Comparison of ENCODE assay signal across 1 cellular context in genomic region chr14:95313246-95313645, GRCh38.
TF ChIP-seq lines count a peak whose summit lies in the region.

No MANE protein-coding gene starts in this region.

TF ChIP-seq in HepG2, 621 proteins besides CTCF, POLR2A, EP300 and RAD21 (continued from another document):
- TF ChIP-seq, protein P1, sequence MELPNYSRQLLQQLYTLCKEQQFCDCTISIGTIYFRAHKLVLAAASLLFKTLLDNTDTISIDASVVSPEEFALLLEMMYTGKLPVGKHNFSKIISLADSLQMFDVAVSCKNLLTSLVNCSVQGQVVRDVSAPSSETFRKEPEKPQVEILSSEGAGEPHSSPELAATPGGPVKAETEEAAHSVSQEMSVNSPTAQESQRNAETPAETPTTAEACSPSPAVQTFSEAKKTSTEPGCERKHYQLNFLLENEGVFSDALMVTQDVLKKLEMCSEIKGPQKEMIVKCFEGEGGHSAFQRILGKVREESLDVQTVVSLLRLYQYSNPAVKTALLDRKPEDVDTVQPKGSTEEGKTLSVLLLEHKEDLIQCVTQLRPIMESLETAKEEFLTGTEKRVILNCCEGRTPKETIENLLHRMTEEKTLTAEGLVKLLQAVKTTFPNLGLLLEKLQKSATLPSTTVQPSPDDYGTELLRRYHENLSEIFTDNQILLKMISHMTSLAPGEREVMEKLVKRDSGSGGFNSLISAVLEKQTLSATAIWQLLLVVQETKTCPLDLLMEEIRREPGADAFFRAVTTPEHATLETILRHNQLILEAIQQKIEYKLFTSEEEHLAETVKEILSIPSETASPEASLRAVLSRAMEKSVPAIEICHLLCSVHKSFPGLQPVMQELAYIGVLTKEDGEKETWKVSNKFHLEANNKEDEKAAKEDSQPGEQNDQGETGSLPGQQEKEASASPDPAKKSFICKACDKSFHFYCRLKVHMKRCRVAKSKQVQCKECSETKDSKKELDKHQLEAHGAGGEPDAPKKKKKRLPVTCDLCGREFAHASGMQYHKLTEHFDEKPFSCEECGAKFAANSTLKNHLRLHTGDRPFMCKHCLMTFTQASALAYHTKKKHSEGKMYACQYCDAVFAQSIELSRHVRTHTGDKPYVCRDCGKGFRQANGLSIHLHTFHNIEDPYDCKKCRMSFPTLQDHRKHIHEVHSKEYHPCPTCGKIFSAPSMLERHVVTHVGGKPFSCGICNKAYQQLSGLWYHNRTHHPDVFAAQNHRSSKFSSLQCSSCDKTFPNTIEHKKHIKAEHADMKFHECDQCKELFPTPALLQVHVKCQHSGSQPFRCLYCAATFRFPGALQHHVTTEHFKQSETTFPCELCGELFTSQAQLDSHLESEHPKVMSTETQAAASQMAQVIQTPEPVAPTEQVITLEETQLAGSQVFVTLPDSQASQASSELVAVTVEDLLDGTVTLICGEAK (IDR thresholded peaks at IDR 0.05): peak; percentile 65
- TF ChIP-seq, protein P1 (CRISPR knock-in tag; IDR thresholded peaks at IDR 0.05): peak; percentile 95
